20 cellular contexts compared by ENCODE assay signal in genomic region chr7:108557191-108557590, GRCh38.
"Had no signal": no experiment of that assay in that cellular context is flagged by ENCODE, and none has a peak within 500 bp of the region (broad histone marks: within the 10 kb centered on the region; RNA-seq: fewer than 3 reads in every experiment).

No MANE protein-coding gene starts in this region.

- H3K4me3 Mint-ChIP-seq: dendritic cell treated with granulocyte-macrophage colony-stimulating factor and Interleukin-4, amounts not matched to agents 40 ng/mL and 50 ng/mL, for 4 days; effector memory CD8-positive, alpha-beta T cell; endodermal cell; mesothelial cell of epicardium had no signal

- H3K4me2 ChIP-seq: hepatocyte had no signal

- H3K9me3 ChIP-seq: colonic mucosa had no signal

- H3K27me3 Mint-ChIP-seq: dendritic cell treated with granulocyte-macrophage colony-stimulating factor and Interleukin-4, amounts not matched to agents 40 ng/mL and 50 ng/mL, for 4 days; effector memory CD8-positive, alpha-beta T cell; naive B cell had no signal

- ATAC-seq: effector memory CD8-positive, alpha-beta T cell; foreskin keratinocyte; gastroesophageal sphincter; heart left ventricle; left cardiac atrium; left lung; left ventricle myocardium superior; lower lobe of right lung; mucosa of descending colon had no signal

- H3K4me3 ChIP-seq: colonic mucosa, esophagus muscularis mucosa, gastroesophageal sphincter, heart left ventricle, hepatocyte, left lung, lower lobe of right lung, mucosa of descending colon had no signal

- H3K36me3 ChIP-seq: colonic mucosa, left lung, lower lobe of right lung had no signal

- H3K27ac Mint-ChIP-seq: dendritic cell treated with granulocyte-macrophage colony-stimulating factor and Interleukin-4, amounts not matched to agents 40 ng/mL and 50 ng/mL, for 4 days; effector memory CD8-positive, alpha-beta T cell; endodermal cell; mesothelial cell of epicardium had no signal

- H3K79me2 ChIP-seq: hepatocyte had no signal

- H2AFZ ChIP-seq: hepatocyte had no signal

- H3K4me1 ChIP-seq: colonic mucosa, esophagus muscularis mucosa, foreskin keratinocyte, gastroesophageal sphincter, left lung, lower lobe of right lung had no signal

- H3K27ac ChIP-seq: colonic mucosa, esophagus muscularis mucosa, foreskin keratinocyte, gastroesophageal sphincter, heart left ventricle, hepatocyte, left lung, lower lobe of right lung had no signal

- H3K4me1 Mint-ChIP-seq: endodermal cell, mesothelial cell of epicardium had no signal

- DNase-seq: colonic mucosa; cortex of kidney; effector CD8-positive, alpha-beta T cell; effector memory CD8-positive, alpha-beta T cell; endodermal cell; foreskin keratinocyte; heart left ventricle; hypothalamus; left cardiac atrium; left lung; left ventricle myocardium superior; lower lobe of right lung; mesenchymal stem cell; mucosa of descending colon; naive B cell had no signal

- H3K27me3 ChIP-seq: colonic mucosa, esophagus muscularis mucosa, foreskin keratinocyte, gastroesophageal sphincter, heart left ventricle, hepatocyte, left lung had no signal
